In the genomic region with DNA sequence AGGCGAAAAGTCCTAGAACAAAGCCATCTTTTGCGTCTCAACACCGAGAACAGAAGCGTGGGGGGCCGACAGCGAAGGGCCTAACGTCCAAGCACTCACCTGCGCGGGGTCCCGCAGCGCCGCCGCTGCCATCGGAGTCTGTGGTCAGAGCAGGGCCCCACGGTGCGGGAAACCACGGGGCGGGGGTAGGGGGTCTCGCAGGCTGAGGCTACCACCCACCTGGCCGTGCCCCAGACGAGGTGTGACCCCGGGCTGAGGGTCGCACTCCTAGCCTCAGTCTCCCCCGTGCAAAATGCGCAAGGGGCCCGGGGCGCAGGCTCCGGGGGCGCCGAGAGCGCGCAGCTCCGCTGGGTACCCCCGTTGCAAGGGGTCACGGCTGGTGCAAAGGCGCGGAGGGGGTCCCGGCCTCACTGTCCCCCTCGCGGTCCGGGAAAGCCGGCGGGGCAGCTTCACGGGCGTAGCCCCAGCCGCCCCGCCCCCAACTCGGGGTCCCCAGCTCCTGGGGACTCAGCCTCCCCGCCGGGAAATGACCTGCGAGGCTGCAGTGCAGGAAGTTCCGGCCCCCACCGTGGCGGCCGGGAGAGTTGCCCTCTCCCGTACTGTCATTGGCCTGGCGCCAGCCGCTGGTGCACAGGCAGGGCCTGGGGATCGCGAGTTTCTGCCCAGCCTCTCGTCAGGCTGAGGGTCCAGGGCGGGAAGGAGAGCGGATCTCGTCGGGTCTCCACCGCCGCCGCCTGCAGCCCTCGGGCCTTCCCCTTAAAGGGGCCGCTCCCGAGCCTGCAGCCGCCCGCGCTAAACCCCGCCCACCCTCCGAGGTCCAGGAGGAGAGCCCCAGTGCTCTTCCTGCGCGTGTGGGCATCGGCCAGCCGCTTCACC, we compare ENCODE assay signal across 8 cellular contexts. TPM values are rescaled to one million over a fixed set of nuclear protein-coding genes. Genes with fewer than 3 reads are reported as not detected.
A peak's percentile ranks its signal among the peaks of the same experiment; 100 is the strongest.
DNase-seq lines count a peak whose midpoint lies in the region; ATAC-seq and TF ChIP-seq lines count a peak whose summit lies in the region.

A gene (minus strand): TSS at position 699 of the 876 bp plus-strand sequence. CDS start 567 bp downstream, at position 132.

- intact Hi-C loops in PC-9 (cut with micrococcal nuclease; ENCODE audit: unreplicated experiment), result no loop called here

- H3K4me3 ChIP-seq in AG04450 (ENCODE audit: low read depth, low read length), result peak within 1 kb of the TSS; percentile 81
- H3K4me3 ChIP-seq in PC-9, result peak within 1 kb of the TSS; percentile 86
- peak within 1 kb of the TSS; percentile 97 for H3K4me3 ChIP-seq in thoracic aorta

- POLR2A ChIA-PET in AG04450 (lab: Yijun Ruan, JAX) (interaction anchor here (1.6 kb wide), 1 partner anchor 37 kb away, joined by 4 read pairs; a partner anchor contains a TSS), PC-9 (lab: Charles Lee; ENCODE audit: unreplicated experiment) (no interaction called here)

- H3K79me2 ChIP-seq in PC-9 (ENCODE audit: low read depth), result peaks cover 9% of the 10 kb centered on the region; the same call in 1 of the 2 replicates

- peak within 1 kb of the TSS; percentile 97 for H2AFZ ChIP-seq in PC-9

- H4K20me1 ChIP-seq in PC-9 (ENCODE audit: insufficient read depth), result no peaks in the 10 kb centered on the region

- peaks cover 32% of the 10 kb centered on the region for H3K4me1 Mint-ChIP-seq in neural crest cell

- no peak within 1 kb of the TSS for H3K27ac Mint-ChIP-seq in neural crest cell (ENCODE audit: unreplicated experiment)

- H3K9me3 Mint-ChIP-seq in neural crest cell, result peaks cover 16% of the 10 kb centered on the region

- peak within 1 kb of the TSS; percentile 88 for H3K4me2 ChIP-seq in PC-9

- no TSS peak for BruUV-seq in PC-9 (replicated peaks; lab: Mats Ljungman, UMichigan)

- DNase-seq in AG04450 (ENCODE audit: low read depth, low spot score) (peak; percentile 4), PC-9 (peak in 1 of 2 experiments; percentile 47), foreskin melanocyte (peak; percentile 24), neural crest cell (ENCODE audit: low read depth, low spot score) (peak; percentile 66), thoracic aorta (ENCODE audit: low spot score) (no peak)
- peak; percentile 82 for DNase-seq in activated effector memory CD4-positive, alpha-beta T cell treated with anti-CD3 and anti-CD28 coated beads, Interleukin-2, amount 50 U/mL, for 16 hours

- H3K27me3 ChIP-seq in AG04450 (ENCODE audit: control insufficient read depth, insufficient read depth, low read length) (peaks cover 5% of the 10 kb centered on the region), PC-9 (ENCODE audit: insufficient read depth, low read depth) (peaks cover 18% of the 10 kb centered on the region), thoracic aorta (replicated peaks; ENCODE audit: insufficient read depth) (no peaks in the 10 kb centered on the region)

- H3K9me2 ChIP-seq in PC-9 (ENCODE audit: insufficient read depth), result no peaks in the 10 kb centered on the region

- H3K36me3 ChIP-seq in PC-9 (ENCODE audit: low read depth), result peaks cover 2% of the 10 kb centered on the region; the same call in 1 of the 2 replicates
- H3K36me3 ChIP-seq in thoracic aorta, result peaks cover 18% of the 10 kb centered on the region

- H3K27ac ChIP-seq in AG04450 (ENCODE audit: low read depth, low read length), result no peak within 1 kb of the TSS
- H3K27ac ChIP-seq in PC-9, result no peak within 1 kb of the TSS
- H3K27ac ChIP-seq in thoracic aorta, result peak within 1 kb of the TSS in 1 of 2 donors; percentile 35

- H3K4me3 Mint-ChIP-seq in neural crest cell, result peak within 1 kb of the TSS; percentile 90

- CTCF ChIA-PET in AG04450 (lab: Charles Lee), result interaction anchor here (1.1 to 1.8 kb wide), 2 partner anchors 9 kb away, joined by 4 to 10 read pairs; no protein-coding TSS in a partner anchor
- CTCF ChIA-PET in PC-9 (lab: Charles Lee), result interaction anchor here (0.5 kb wide), 1 partner anchor 223 kb away, joined by 4 read pairs; no protein-coding TSS in a partner anchor

- peaks cover 36% of the 10 kb centered on the region for H3K36me3 Mint-ChIP-seq in neural crest cell (ENCODE audit: low read depth)

- ATAC-seq in GM18868 (IDR thresholded peaks at IDR 0.05; ENCODE audit: unreplicated experiment), result peak; percentile 60
- peak; percentile 61 for ATAC-seq in HG03571 (IDR thresholded peaks at IDR 0.05; ENCODE audit: unreplicated experiment)
- peak; percentile 39 for ATAC-seq in thoracic aorta (ENCODE audit: insufficient number of reproducible peaks, low FRiP score, low read depth)

- TF ChIP-seq CTCF in AG04450 (IDR thresholded peaks at IDR 0.05; ENCODE audit: low read depth, low read length) (no peak), PC-9 (conservative IDR thresholded peaks at IDR 0.05) (no peak), neural crest cell (conservative IDR thresholded peaks at IDR 0.05) (no peak), thoracic aorta (IDR thresholded peaks at IDR 0.05) (no peak)

- H3K9me3 ChIP-seq in AG04450 (ENCODE audit: control insufficient read depth, insufficient read depth, low read length) (peaks cover 42% of the 10 kb centered on the region), PC-9 (ENCODE audit: insufficient read depth, low read depth) (peaks cover 11% of the 10 kb centered on the region), thoracic aorta (peaks cover 21% of the 10 kb centered on the region)

- H3K4me1 ChIP-seq in PC-9 (replicated peaks; ENCODE audit: insufficient read depth) (peaks cover 15% of the 10 kb centered on the region; the same call in 1 of the 2 replicates), thoracic aorta (ENCODE audit: control insufficient read depth in 1 of 2, low read depth in 2 of 2) (peaks cover 8 to 23% of the 10 kb centered on the region in 2 donors)

- H3K27me3 Mint-ChIP-seq in neural crest cell (ENCODE audit: low read depth), result peaks cover 6% of the 10 kb centered on the region

- H3F3A ChIP-seq in PC-9 (ENCODE audit: insufficient read depth, low read depth), result peaks cover 4% of the 10 kb centered on the region; the same call in 1 of the 2 replicates

RNA-seq across cellular contexts. Expression of the gene that starts here (rescaled TPM):
- polyA plus RNA-seq in AG04450 (2011; rRNA removed), result 3.9 and 4.0 TPM in 2 replicates
- 11.1 and 11.7 TPM in 2 replicates for polyA minus RNA-seq in AG04450 (2011; rRNA and poly(A)+ RNA removed)
- total RNA-seq in PC-9 (2021) (3.5 and 4.1 TPM in 2 replicates), neural crest cell (7.5 and 8.1 TPM in 2 replicates), thoracic aorta (1 to 10 TPM; 5.5 to 8.5 TPM)
